Comparison of ENCODE assay signal across 9 cellular contexts in the genomic region with DNA sequence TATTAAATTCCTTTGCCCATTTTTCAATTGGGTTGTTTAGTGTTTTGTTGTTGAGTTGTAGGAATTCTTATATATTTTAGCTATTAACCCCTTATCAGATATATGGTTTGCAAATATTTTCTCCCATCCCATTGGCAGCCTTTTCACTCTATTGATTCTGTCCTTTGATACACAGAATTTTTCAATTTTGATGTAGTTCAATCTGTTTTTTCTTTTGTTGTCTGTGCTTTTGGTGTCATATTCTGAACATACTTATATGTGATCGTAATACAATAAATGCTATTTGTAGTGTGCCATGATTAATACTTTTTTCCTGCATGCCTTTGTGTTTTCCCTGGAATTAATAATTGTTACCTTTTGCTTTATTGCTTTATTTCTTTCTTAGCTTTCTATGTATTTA.
"Had no signal": no experiment of that assay in that cellular context is flagged by ENCODE, and none has a peak within 500 bp of the region (broad histone marks: within the 10 kb centered on the region; RNA-seq: fewer than 3 reads in every experiment).

No MANE protein-coding gene starts in this region.

- H3K27ac ChIP-seq: GM23248, HL-60 had no signal

- H3K9me3 ChIP-seq: HAP-1 had no signal

- H3K27me3 Mint-ChIP-seq: IgD-negative memory B cell had no signal

- H3K36me3 ChIP-seq: HAP-1 had no signal

- H3K9ac ChIP-seq: GM23248 had no signal

- H2AFZ ChIP-seq: GM23248 had no signal

- H3K4me3 ChIP-seq: GM23248, HAP-1 had no signal

- DNase-seq: GM23248, GOT3, H7, HFFc6 had no signal

- ATAC-seq: HCT116, HepG2 had no signal

- H3K27ac Mint-ChIP-seq: HFFc6 had no signal

- H3K4me1 ChIP-seq: HAP-1 had no signal

- FAIRE-seq: HepG2 had no signal

- H3K4me3 Mint-ChIP-seq: HFFc6 had no signal

- H3K36me3 Mint-ChIP-seq: IgD-negative memory B cell had no signal
